20 cellular contexts compared by ENCODE assay signal in the genomic region with DNA sequence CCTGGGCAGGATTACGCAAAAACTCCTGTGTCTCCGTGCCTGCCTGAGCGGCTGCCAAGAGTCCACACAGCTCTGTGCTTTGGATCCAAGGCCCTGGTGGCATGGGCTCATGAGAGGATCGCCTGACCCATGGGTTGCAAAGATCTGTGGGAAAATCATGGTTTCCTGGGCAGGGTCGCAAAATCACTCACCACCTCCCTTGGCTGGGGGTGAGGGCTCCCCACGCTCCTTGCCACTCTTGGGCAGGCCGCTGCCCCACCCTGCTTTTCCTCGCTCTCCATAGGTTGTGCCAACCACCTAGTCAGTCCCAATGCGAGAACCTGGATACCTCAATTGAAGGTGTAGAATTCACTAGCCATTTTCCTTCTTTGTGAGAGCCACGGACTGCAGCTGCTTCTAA.
"Had no signal": no experiment of that assay in that cellular context is flagged by ENCODE, and none has a peak within 500 bp of the region (broad histone marks: within the 10 kb centered on the region; RNA-seq: fewer than 3 reads in every experiment).

No MANE protein-coding gene starts in this region.

- H3K27me3 ChIP-seq: colonic mucosa, esophagus muscularis mucosa, gastrocnemius medialis, heart right ventricle, left lung had no signal

- H3K4me3 ChIP-seq: colonic mucosa, dorsolateral prefrontal cortex, esophagus muscularis mucosa, gastrocnemius medialis, heart right ventricle, left lung, lung had no signal

- H3K4me1 ChIP-seq: colonic mucosa, esophagus muscularis mucosa, gastrocnemius medialis, heart right ventricle, left lung had no signal

- H3K27ac ChIP-seq: colonic mucosa, dorsolateral prefrontal cortex, esophagus muscularis mucosa, gastrocnemius medialis, heart right ventricle, left lung had no signal

- H3K36me3 ChIP-seq: colonic mucosa, esophagus muscularis mucosa, gastrocnemius medialis, heart right ventricle, left lung had no signal

- DNase-seq: colonic mucosa; dermis blood vessel endothelial cell; effector CD4-positive, alpha-beta T cell; effector memory CD4-positive, alpha-beta T cell; foreskin melanocyte; gastrocnemius medialis; glutamatergic neuron; head of caudate nucleus; heart right ventricle; hippocampal formation; kidney glomerular epithelial cell; left ventricle myocardium superior; mammary epithelial cell; mesendoderm; midbrain; naive thymus-derived CD4-positive, alpha-beta T cell had no signal

- H3K9me3 ChIP-seq: colonic mucosa, esophagus muscularis mucosa, gastrocnemius medialis, left lung had no signal

- ATAC-seq: gastrocnemius medialis; heart right ventricle; left lung; left ventricle myocardium superior; naive thymus-derived CD4-positive, alpha-beta T cell had no signal
